ENCODE assay signal across 22 cellular contexts in the genomic region with DNA sequence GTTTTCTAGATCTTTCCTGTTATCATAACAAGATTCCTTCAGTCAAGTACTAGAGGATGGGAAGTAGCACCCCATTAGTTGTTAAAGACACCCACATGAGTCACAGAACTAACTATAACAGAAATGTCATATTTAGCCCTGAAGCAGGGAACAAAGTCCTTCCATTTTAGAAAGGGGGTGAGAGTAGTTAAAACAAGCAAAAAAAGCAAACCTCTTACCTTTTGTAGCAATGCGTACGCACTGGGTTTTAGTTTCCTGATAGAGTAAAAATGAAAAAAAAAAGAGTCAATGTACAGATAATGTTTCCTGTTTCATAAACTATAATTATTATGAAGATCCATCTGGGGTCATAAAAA.
"Had no signal": no experiment of that assay in that cellular context is flagged by ENCODE, and none has a peak within 500 bp of the region (broad histone marks: within the 10 kb centered on the region; RNA-seq: fewer than 3 reads in every experiment).

No MANE protein-coding gene starts in this region.

- H3K9me3 ChIP-seq: esophagus muscularis mucosa, left lung, lower lobe of right lung, thoracic aorta had no signal

- H3K27me3 ChIP-seq: esophagus muscularis mucosa, foreskin keratinocyte, left lung, neural progenitor cell had no signal

- H3K4me3 Mint-ChIP-seq: activated B cell treated with CpG ODN at 0.5 μM for 24 hours; activated CD8-positive, alpha-beta T cell treated with anti-CD3 and anti-CD28 coated beads for 36 hours; activated naive CD4-positive, alpha-beta T cell treated with anti-CD3 and anti-CD28 coated beads, Interleukin-2, amount 50 U/mL, for 24 hours; central memory CD8-positive, alpha-beta T cell; dendritic cell treated with granulocyte-macrophage colony-stimulating factor and Interleukin-4, amounts not matched to agents 40 ng/mL and 50 ng/mL, for 4 days; natural killer cell; neural progenitor cell had no signal

- H3K36me3 Mint-ChIP-seq: natural killer cell had no signal

- H3K4me3 ChIP-seq: esophagus muscularis mucosa, left lung, lower lobe of right lung, neural progenitor cell, thoracic aorta had no signal

- H3K27ac Mint-ChIP-seq: activated B cell treated with CpG ODN at 0.5 μM for 24 hours; activated CD8-positive, alpha-beta T cell treated with anti-CD3 and anti-CD28 coated beads for 36 hours; activated naive CD4-positive, alpha-beta T cell treated with anti-CD3 and anti-CD28 coated beads, Interleukin-2, amount 50 U/mL, for 24 hours; activated T-helper 2 cell treated with anti-CD3 and anti-CD28 coated beads, Interferon-gamma antibody, Interleukin-2, Interleukin-4, amounts not matched to agents 10 μg/mL and 5 μg/mL and 100 μg/mL, durations not matched to agents 14 hours and 24 hours and 36 hours; dendritic cell treated with granulocyte-macrophage colony-stimulating factor and Interleukin-4, amounts not matched to agents 40 ng/mL and 50 ng/mL, for 4 days; natural killer cell; neural progenitor cell had no signal

- ATAC-seq: activated CD8-positive, alpha-beta T cell treated with anti-CD3 and anti-CD28 coated beads for 36 hours; foreskin keratinocyte; left lung; lower lobe of right lung; natural killer cell; right cardiac atrium had no signal

- H3K9me3 Mint-ChIP-seq: activated B cell treated with CpG ODN at 0.5 μM for 24 hours; activated CD8-positive, alpha-beta T cell treated with anti-CD3 and anti-CD28 coated beads for 36 hours; activated naive CD4-positive, alpha-beta T cell treated with anti-CD3 and anti-CD28 coated beads, Interleukin-2, amount 50 U/mL, for 24 hours; activated T-helper 2 cell treated with anti-CD3 and anti-CD28 coated beads, Interferon-gamma antibody, Interleukin-2, Interleukin-4, amounts not matched to agents 10 μg/mL and 5 μg/mL and 100 μg/mL, durations not matched to agents 14 hours and 24 hours and 36 hours; central memory CD8-positive, alpha-beta T cell; dendritic cell treated with granulocyte-macrophage colony-stimulating factor and Interleukin-4, amounts not matched to agents 40 ng/mL and 50 ng/mL, for 4 days; natural killer cell; neural progenitor cell had no signal

- H3K36me3 ChIP-seq: left lung, lower lobe of right lung, neural progenitor cell had no signal

- H3K27ac ChIP-seq: esophagus muscularis mucosa, foreskin keratinocyte, left lung, lower lobe of right lung, neural progenitor cell, thoracic aorta had no signal

- DNase-seq: activated B cell treated with CpG ODN at 0.5 μM for 24 hours; activated CD4-positive, alpha-beta T cell treated with anti-CD3 and anti-CD28 coated beads, Interleukin-2, amount 50 U/mL, for 1 hour; activated CD8-positive, alpha-beta T cell treated with anti-CD3 and anti-CD28 coated beads for 36 hours; activated T-cell treated with anti-CD3 and anti-CD28 coated beads, Interleukin-2, amount 50 U/mL, for 48 hours; foreskin keratinocyte; left lung; lower lobe of right lung; mesenchymal stem cell; natural killer cell; occipital lobe; right cardiac atrium; stimulated activated CD4-positive, alpha-beta T cell treated with anti-CD3 and anti-CD28 coated beads, Interleukin-2, amount 100 ng/mL, for 48 hours; stimulated activated naive CD4-positive, alpha-beta T cell treated with Interleukin-2 at 50 U/mL for 16 hours; T-helper 2 cell; trophoblast cell had no signal

- H3K4me1 ChIP-seq: esophagus muscularis mucosa, foreskin keratinocyte, left lung had no signal

- H3K27me3 Mint-ChIP-seq: activated B cell treated with CpG ODN at 0.5 μM for 24 hours; activated CD8-positive, alpha-beta T cell treated with anti-CD3 and anti-CD28 coated beads for 36 hours; activated naive CD4-positive, alpha-beta T cell treated with anti-CD3 and anti-CD28 coated beads, Interleukin-2, amount 50 U/mL, for 24 hours; central memory CD8-positive, alpha-beta T cell; dendritic cell treated with granulocyte-macrophage colony-stimulating factor and Interleukin-4, amounts not matched to agents 40 ng/mL and 50 ng/mL, for 4 days had no signal

- H3K4me1 Mint-ChIP-seq: activated B cell treated with CpG ODN at 0.5 μM for 24 hours; central memory CD8-positive, alpha-beta T cell; natural killer cell had no signal

- H3K9ac ChIP-seq: neural progenitor cell had no signal
